Comparison of ENCODE assay signal across 17 cellular contexts in genomic region chr18:3494245-3494526, GRCh38. TPM values are rescaled to one million over a fixed set of nuclear protein-coding genes. Genes with fewer than 3 reads are reported as not detected.
DNase-seq lines count a peak whose midpoint lies in the region; ATAC-seq, FAIRE-seq and TF ChIP-seq lines count a peak whose summit lies in the region.
"Had no signal": no experiment of that assay in that cellular context is flagged by ENCODE, and none has a peak within 500 bp of the region (broad histone marks: within the 10 kb centered on the region; RNA-seq: fewer than 3 reads in every experiment).

No MANE protein-coding gene starts in this region.

- H3K4me1 ChIP-seq in DOHH2 (ENCODE audit: control insufficient read depth, low read length) (peaks cover 19% of the 10 kb centered on the region), OCI-LY3 (ENCODE audit: low read length) (peaks cover 76% of the 10 kb centered on the region), H1 (replicated peaks in 1 of 4; ENCODE audit: control insufficient read depth in 3 of 4, insufficient read depth in 4 of 4, low read length in 3 of 4) (peaks cover 0 to 8% (median 4%) of the 10 kb centered on the region in 4 experiments; a peak in 4 of 7 replicates)

- no peak overlapping the region for H3K4ac ChIP-seq in H1 (replicated peaks; ENCODE audit: insufficient read length, low read depth, low read length)

- H3K27me3 Mint-ChIP-seq in stimulated activated memory B cell treated with anti-CD40 and anti-IgM and Interleukin-4, amounts not matched to agents 10 μg/mL and 1 μg/mL and 100 μg/mL, for 72 hours, result peaks cover 9% of the 10 kb centered on the region

- H4K20me1 ChIP-seq in DOHH2 (ENCODE audit: control insufficient read depth, insufficient read depth, low read depth, low read length) (no peaks in the 10 kb centered on the region), OCI-LY3 (ENCODE audit: insufficient read depth, low read length) (no peaks in the 10 kb centered on the region), H1 (replicated peaks in 1 of 2; ENCODE audit: control insufficient read depth in 1 of 2, insufficient read depth in 2 of 2, low read length in 2 of 2) (no peaks in the 10 kb centered on the region)

- no peak overlapping the region for H2BK12ac ChIP-seq in H1 (ENCODE audit: low read depth, low read length)

- peak overlapping the region; percentile 78 for H3K4me3 Mint-ChIP-seq in stimulated activated memory B cell treated with anti-CD40 and anti-IgM and Interleukin-4, amounts not matched to agents 10 μg/mL and 1 μg/mL and 100 μg/mL, for 72 hours
- H3K4me3 Mint-ChIP-seq: CD4-positive, alpha-beta T cell; GM23338 had no signal

- H3K4me3 ChIP-seq in DOHH2 (ENCODE audit: low read length), result peak overlapping the region; percentile 51
- peak overlapping the region; percentile 72 for H3K4me3 ChIP-seq in OCI-LY3 (ENCODE audit: low read length)
- H3K4me3 ChIP-seq in H1 (ENCODE audit: extremely low read depth in 1 of 4, insufficient read depth in 2 of 4, low read depth in 3 of 4, low read length in 4 of 4), result no peak overlapping the region
- H3K4me3 ChIP-seq: GM23338, PC-9 had no signal

- no peaks in the 10 kb centered on the region for H3K9me3 ChIP-seq in DOHH2 (ENCODE audit: control insufficient read depth, insufficient read depth, low read length)
- H3K9me3 ChIP-seq in OCI-LY3 (ENCODE audit: insufficient read depth, low read length), result no peaks in the 10 kb centered on the region
- no peaks in the 10 kb centered on the region for H3K9me3 ChIP-seq in H1 (ENCODE audit: insufficient read depth in 2 of 2, low read depth in 1 of 2, low read length in 1 of 2)

- H2BK15ac ChIP-seq in H1 (ENCODE audit: low read length), result no peak overlapping the region

- no peak for TF ChIP-seq POLR2A in H1 (IDR thresholded peaks at IDR 0.05; ENCODE audit: control extremely low read depth in 1 of 2, low read depth in 2 of 2, low read length in 2 of 2)

- peaks cover 41% of the 10 kb centered on the region for H3K4me1 Mint-ChIP-seq in stimulated activated memory B cell treated with anti-CD40 and anti-IgM and Interleukin-4, amounts not matched to agents 10 μg/mL and 1 μg/mL and 100 μg/mL, for 72 hours

- H3K18ac ChIP-seq in H1 (ENCODE audit: extremely low read depth, low read length), result no peak overlapping the region

- no peak overlapping the region for H4K8ac ChIP-seq in H1 (ENCODE audit: extremely low read depth, insufficient read depth, low read length)

- H2BK120ac ChIP-seq in H1 (replicated peaks; ENCODE audit: low read depth, low read length), result no peak overlapping the region

- no peak overlapping the region for H2AFZ ChIP-seq in OCI-LY3 (ENCODE audit: low read depth, low read length)
- peak overlapping the region; percentile 1; the same call in 1 of the 2 replicates for H2AFZ ChIP-seq in H1 (ENCODE audit: low read length)
- H2AFZ ChIP-seq: GM23338, PC-9 had no signal

- H3K27me3 ChIP-seq in DOHH2 (ENCODE audit: control insufficient read depth, low read length), result no peaks in the 10 kb centered on the region
- H3K27me3 ChIP-seq in OCI-LY3 (ENCODE audit: low read depth, low read length), result no peaks in the 10 kb centered on the region
- H3K27me3 ChIP-seq in H1 (replicated peaks in 1 of 4; ENCODE audit: control insufficient read depth in 3 of 4, extremely low read depth in 1 of 4, insufficient read depth in 3 of 4, low read length in 3 of 4), result no peaks in the 10 kb centered on the region; a peak in 4 of 7 replicates

- TF ChIP-seq CTCF in DOHH2 (IDR thresholded peaks at IDR 0.05; ENCODE audit: low read depth, low read length, poor library complexity, severe bottlenecking) (no peak), OCI-LY3 (IDR thresholded peaks at IDR 0.05; ENCODE audit: low read depth, low read length) (no peak), H1 (IDR thresholded peaks at IDR 0.05; ENCODE audit: control extremely low read depth in 1 of 3, insufficient read depth in 1 of 3, low read depth in 1 of 3, low read length in 3 of 3) (no peak)

- H3K27ac Mint-ChIP-seq in stimulated activated memory B cell treated with anti-CD40 and anti-IgM and Interleukin-4, amounts not matched to agents 10 μg/mL and 1 μg/mL and 100 μg/mL, for 72 hours, result peak overlapping the region; percentile 84
- H3K27ac Mint-ChIP-seq: CD4-positive, alpha-beta T cell; GM23338 had no signal

- CTCF ChIA-PET in H1 (lab: Charles Lee; ENCODE audit: partially characterized antibody), result interaction anchor here (0.6 to 3.5 kb wide), 7 partner anchors 10 to 196 kb away, joined by 3 to 12 read pairs (median 5); no protein-coding TSS in a partner anchor

- H3K4me2 ChIP-seq in DOHH2 (ENCODE audit: low read length), result peak overlapping the region; percentile 56
- peak overlapping the region; percentile 92 for H3K4me2 ChIP-seq in OCI-LY3 (ENCODE audit: low read length)
- no peak overlapping the region for H3K4me2 ChIP-seq in H1 (ENCODE audit: insufficient read depth in 1 of 2, low read depth in 2 of 2, low read length in 2 of 2)
- H3K4me2 ChIP-seq: GM23338, PC-9 had no signal

- H3K23me2 ChIP-seq in H1 (ENCODE audit: low read depth, low read length), result peaks cover 2% of the 10 kb centered on the region; the same call in 1 of the 2 replicates

- no peak for FAIRE-seq in H1 (lab: Jason Lieb, UNC)
- FAIRE-seq: GM18507 had no signal

- H3K79me2 ChIP-seq in DOHH2 (ENCODE audit: control insufficient read depth, low read length) (no peaks in the 10 kb centered on the region), OCI-LY3 (ENCODE audit: low read length) (peaks cover 33% of the 10 kb centered on the region), H1 (ENCODE audit: control insufficient read depth in 1 of 2, insufficient read depth in 2 of 2, low read length in 2 of 2) (no peaks in the 10 kb centered on the region)

- H3K36me3 Mint-ChIP-seq in stimulated activated memory B cell treated with anti-CD40 and anti-IgM and Interleukin-4, amounts not matched to agents 10 μg/mL and 1 μg/mL and 100 μg/mL, for 72 hours, result no peaks in the 10 kb centered on the region

- no peaks in the 10 kb centered on the region for H3K9me2 ChIP-seq in DOHH2 (replicated peaks; ENCODE audit: control insufficient read depth, low read length)

- H3K36me3 ChIP-seq in DOHH2 (ENCODE audit: control insufficient read depth, low read length) (no peaks in the 10 kb centered on the region), OCI-LY3 (replicated peaks; ENCODE audit: low read depth, low read length) (no peaks in the 10 kb centered on the region), H1 (ENCODE audit: control insufficient read depth in 2 of 4, insufficient read depth in 4 of 4, low read length in 3 of 4) (no peaks in the 10 kb centered on the region)

- no peak for TF ChIP-seq EP300 in H1 (IDR thresholded peaks at IDR 0.05; ENCODE audit: borderline replicate concordance in 1 of 2, low read depth in 2 of 2, low read length in 2 of 2)

- H3K27ac ChIP-seq in DOHH2 (ENCODE audit: low read depth, low read length) (peak overlapping the region; percentile 66), OCI-LY3 (ENCODE audit: low read length) (peak overlapping the region; percentile 95), H1 (ENCODE audit: low read depth, low read length) (no peak overlapping the region)
- H3K27ac ChIP-seq: PC-9 had no signal

- H3K79me1 ChIP-seq in H1 (ENCODE audit: low read depth, low read length), result no peaks in the 10 kb centered on the region

- TF ChIP-seq RAD21 in H1 (IDR thresholded peaks at IDR 0.05 in 1 of 2, conservative IDR thresholded peaks at IDR 0.05 in 1 of 2; ENCODE audit: low read depth in 2 of 2, low read length in 2 of 2), result no peak

- no peak overlapping the region for H2BK5ac ChIP-seq in H1 (ENCODE audit: low read depth, low read length)

- H3K23ac ChIP-seq in H1 (ENCODE audit: insufficient read length), result no peak overlapping the region

- no peaks in the 10 kb centered on the region for H3K9me3 Mint-ChIP-seq in stimulated activated memory B cell treated with anti-CD40 and anti-IgM and Interleukin-4, amounts not matched to agents 10 μg/mL and 1 μg/mL and 100 μg/mL, for 72 hours
- H3K9me3 Mint-ChIP-seq: CD4-positive, alpha-beta T cell; GM23338 had no signal

- H4K91ac ChIP-seq in H1 (replicated peaks; ENCODE audit: insufficient read length, low read length), result no peak overlapping the region

- H3F3A ChIP-seq in DOHH2 (ENCODE audit: control insufficient read depth, insufficient read depth), result no peaks in the 10 kb centered on the region

- H3K9ac ChIP-seq in OCI-LY3 (ENCODE audit: low read length) (peak overlapping the region; percentile 90), H1 (replicated peaks in 1 of 4; ENCODE audit: extremely low read depth in 1 of 4, low read depth in 3 of 4, low read length in 3 of 4) (no peak overlapping the region)

- no peak overlapping the region for H4K5ac ChIP-seq in H1 (ENCODE audit: insufficient read length, low read depth, low read length)

- DNase-seq in H1 (ENCODE audit: low read depth in 1 of 2, low spot score in 2 of 2), result no peak
- no peak for DNase-seq in hepatic stellate cell (ENCODE audit: low spot score)
- no peak for DNase-seq in glomerular visceral epithelial cell (ENCODE audit: extremely low spot score)
- DNase-seq: ACHN; CD4-positive, alpha-beta T cell; NCI-H1105 treated with DMSO at 0.1 percent for 48 hours; NCI-H187; NCI-H446 treated with DMSO at 0.1 percent for 48 hours; NCI-H774; PC-9 had no signal

- 0 out of 2 replicates have a peak overlapping the region, but pooled peaks have one; percentile 48 for H2BK20ac ChIP-seq in H1 (ENCODE audit: low read length)

- H3K14ac ChIP-seq in H1 (ENCODE audit: insufficient read length), result no peak overlapping the region

- no peak overlapping the region for H2AK5ac ChIP-seq in H1 (ENCODE audit: low read depth, low read length)

- H3K56ac ChIP-seq in H1 (replicated peaks; ENCODE audit: insufficient read length, low read depth, low read length), result no peak overlapping the region

- POLR2A ChIA-PET in H1 (lab: Charles Lee; ENCODE audit: partially characterized antibody), result no interaction called here

- ATAC-seq in stimulated activated memory B cell treated with anti-CD40 and anti-IgM and Interleukin-4, amounts not matched to agents 10 μg/mL and 1 μg/mL and 100 μg/mL, for 72 hours, result no peak
- ATAC-seq in GM18502 (IDR thresholded peaks at IDR 0.05; ENCODE audit: poor library complexity, unreplicated experiment) (no peak), HG02852 (IDR thresholded peaks at IDR 0.05; ENCODE audit: unreplicated experiment) (no peak)
- ATAC-seq: GM23338 had no signal

- 86% methylated on average over 4 of the region's 4 CpGs; no CpG with 5 or more reads in 1 of the 2 experiments for WGBS in H1 (ENCODE audit: extremely low coverage in 1 of 2, insufficient coverage in 1 of 2, insufficient read length in 1 of 2, insufficient replicate concordance in 2 of 2, low coverage in 1 of 2, low lambda C conversion rate in 2 of 2, missing lambda C conversion rate in 1 of 2), 2 experiments

RNA-seq across cellular contexts. Expression of gene TGIF1, which starts 44.2 kb away (rescaled TPM):
- total RNA-seq in H1 (2021; fragmentation: NEBNext Ultra II Directional; extraction: Animal tissue kit (Norgen Biotek cat#: 25700)), result 259 and 262 TPM in 2 replicates
- 256 and 288 TPM in 2 replicates for polyA plus RNA-seq in H1 (2011; rRNA removed)
- polyA plus RNA-seq in H1 (2011; cell fraction: cytosol; rRNA removed), result 274 TPM
- polyA plus RNA-seq in H1 (2011; cell fraction: nucleus; rRNA removed), result 280 TPM
- polyA plus RNA-seq in H1 (2012, experiment 1 of 2), result 212 to 243 TPM (median 229 TPM) in 4 replicates
- polyA plus RNA-seq in H1 (2012, experiment 2 of 2), result 150 TPM
- 190 TPM for polyA plus RNA-seq in H1 (2013, experiment 1 of 2)
- polyA plus RNA-seq in H1 (2013, experiment 2 of 2), result 187 TPM
- polyA minus RNA-seq in H1 (2011; rRNA and poly(A)+ RNA removed), result 288 and 445 TPM in 2 replicates
- 110 TPM for polyA minus RNA-seq in H1 (2011; cell fraction: cytosol; rRNA and poly(A)+ RNA removed)
- 155 TPM for polyA minus RNA-seq in H1 (2011; cell fraction: nucleus; rRNA and poly(A)+ RNA removed)

Comparison
In these comparisons a context has a peak if more than half of its experiments do, and no peak if none do; other contexts are left out.
1. H3K4me2 ChIP-seq: peak in DOHH2 (single experiment) and OCI-LY3 (single experiment); none in H1 (0 of 2).
2. H3K4me3 ChIP-seq: peak in DOHH2 (single experiment) and OCI-LY3 (single experiment); none in H1 (0 of 4).